ENCODE assay signal across 8 cellular contexts in genomic region chr12:106760184-106760531, GRCh38. TPM values are rescaled to one million over a fixed set of nuclear protein-coding genes. Genes with fewer than 3 reads are reported as not detected.
DNase-seq lines count a peak whose midpoint lies in the region; ATAC-seq and TF ChIP-seq lines count a peak whose summit lies in the region.

No MANE protein-coding gene starts in this region.

- peaks cover 4% of the 10 kb centered on the region for H3K9me3 Mint-ChIP-seq in activated T-helper 17 cell treated with anti-CD3 and anti-CD28 coated beads, Interleukin-2, amount 50 U/mL, for 72 hours

- no peak for TF ChIP-seq CTCF in lung (IDR thresholded peaks at IDR 0.05; ENCODE audit: control extremely low read depth, extremely low read depth)

- ATAC-seq in GM18505 (IDR thresholded peaks at IDR 0.05; ENCODE audit: unreplicated experiment), result peak; percentile 96
- ATAC-seq in GM21447 (IDR thresholded peaks at IDR 0.05; ENCODE audit: unreplicated experiment), result peak; percentile 99
- ATAC-seq in activated T-helper 17 cell treated with anti-CD3 and anti-CD28 coated beads, Interleukin-2, amount 50 U/mL, for 72 hours (replicated peaks), result peak; percentile 94
- ATAC-seq in lung (ENCODE audit: insufficient read depth, low FRiP score), result peak; percentile 83

- H3K9me2 ChIP-seq in GM23248 (ENCODE audit: insufficient read depth), result no peaks in the 10 kb centered on the region

- H3K27me3 ChIP-seq in HUES48 (ENCODE audit: control insufficient read depth, insufficient read depth, low read length) (no peaks in the 10 kb centered on the region), lung (ENCODE audit: control insufficient read depth, insufficient read depth) (no peaks in the 10 kb centered on the region), GM23248 (replicated peaks; ENCODE audit: insufficient read depth) (no peaks in the 10 kb centered on the region)

- H3K36me3 Mint-ChIP-seq in activated T-helper 17 cell treated with anti-CD3 and anti-CD28 coated beads, Interleukin-2, amount 50 U/mL, for 72 hours (ENCODE audit: low read depth), result no peaks in the 10 kb centered on the region

- H3K4me1 ChIP-seq in HUES48 (ENCODE audit: control insufficient read depth, insufficient read depth, low read length) (peaks cover 23% of the 10 kb centered on the region), lung (ENCODE audit: control insufficient read depth in 2 of 2, insufficient read depth in 2 of 2, low read length in 2 of 2) (peaks cover 0 to 11% of the 10 kb centered on the region in 2 donors), GM23248 (ENCODE audit: insufficient read depth) (no peaks in the 10 kb centered on the region)

- H3K9ac ChIP-seq in HUES48 (ENCODE audit: low read depth, low read length) (no peak overlapping the region), GM23248 (no peak overlapping the region)

- H4K20me1 ChIP-seq in GM23248 (ENCODE audit: insufficient read depth), result no peaks in the 10 kb centered on the region; the same call in 1 of the 2 replicates

- H3K27ac ChIP-seq in HUES48 (ENCODE audit: low read depth, low read length) (peak overlapping the region; percentile 78), lung (ENCODE audit: low read depth in 1 of 2, low read length in 1 of 2) (peak overlapping the region in 1 of 2 donors; percentile 89), GM23248 (no peak overlapping the region)

- 18 to 29% methylated on average over 2 of the region's 2 CpGs for WGBS in lung, 2 donors
- WGBS in GM23248 (ENCODE audit: low coverage in 1 of 2, low lambda C conversion rate in 2 of 2, missing lambda C conversion rate in 2 of 2), 2 experiments, result 23 to 29% methylated on average over 2 of the region's 2 CpGs

- no peak overlapping the region for H2AFZ ChIP-seq in GM23248

- no peak overlapping the region for H3K4me2 ChIP-seq in GM23248 (ENCODE audit: unreplicated experiment)

- H3K27ac Mint-ChIP-seq in activated T-helper 17 cell treated with anti-CD3 and anti-CD28 coated beads, Interleukin-2, amount 50 U/mL, for 72 hours, result peak overlapping the region; percentile 97

- no peaks in the 10 kb centered on the region for H3K27me3 Mint-ChIP-seq in activated T-helper 17 cell treated with anti-CD3 and anti-CD28 coated beads, Interleukin-2, amount 50 U/mL, for 72 hours

- peaks cover 16% of the 10 kb centered on the region for H3K4me1 Mint-ChIP-seq in activated T-helper 17 cell treated with anti-CD3 and anti-CD28 coated beads, Interleukin-2, amount 50 U/mL, for 72 hours

- H3K79me2 ChIP-seq in GM23248 (ENCODE audit: insufficient read depth), result no peaks in the 10 kb centered on the region

- H3F3A ChIP-seq in GM23248 (ENCODE audit: insufficient read depth), result no peaks in the 10 kb centered on the region

- in situ Hi-C loops in GM23248 (cut with MboI), result no loop called here

- peak; percentile 67 for DNase-seq in lung (ENCODE audit: low spot score)
- no peak for DNase-seq in erythroblast (lab: John Stamatoyannopoulos, UW)
- DNase-seq in glomerular visceral epithelial cell (ENCODE audit: extremely low spot score), result no peak
- no peak for DNase-seq in GM23248

- H3K4me3 ChIP-seq in HUES48 (ENCODE audit: low read depth, low read length) (peak overlapping the region; percentile 24; the same call in 1 of the 2 replicates), lung (no peak overlapping the region), GM23248 (no peak overlapping the region)

- no peaks in the 10 kb centered on the region for H3K36me3 ChIP-seq in HUES48 (ENCODE audit: control insufficient read depth, insufficient read depth, low read length)
- no peaks in the 10 kb centered on the region for H3K36me3 ChIP-seq in lung (ENCODE audit: control insufficient read depth in 2 of 2, insufficient read depth in 2 of 2, low read length in 2 of 2)
- H3K36me3 ChIP-seq in GM23248 (ENCODE audit: low read depth), result no peaks in the 10 kb centered on the region

- H3K9me3 ChIP-seq in HUES48 (ENCODE audit: control insufficient read depth, insufficient read depth, low read length), result no peaks in the 10 kb centered on the region
- H3K9me3 ChIP-seq in lung (ENCODE audit: control insufficient read depth in 2 of 2, insufficient read depth in 1 of 2, low read length in 1 of 2), result peaks cover 0 to 4% of the 10 kb centered on the region in 2 donors
- no peaks in the 10 kb centered on the region for H3K9me3 ChIP-seq in GM23248 (ENCODE audit: low read depth)

- TF ChIP-seq POLR2A in GM18505 (IDR thresholded peaks at IDR 0.05; ENCODE audit: borderline replicate concordance, extremely low read depth, insufficient read depth, insufficient read length), result peak; percentile 77
- no peak for TF ChIP-seq POLR2A in erythroblast (IDR thresholded peaks at IDR 0.05; ENCODE audit: low read length)

- H3K4me3 Mint-ChIP-seq in activated T-helper 17 cell treated with anti-CD3 and anti-CD28 coated beads, Interleukin-2, amount 50 U/mL, for 72 hours, result peak overlapping the region; percentile 82

RNA-seq across cellular contexts. Expression of gene RIC8B, which starts 14.3 kb away (rescaled TPM):
- 10 to 100 TPM; 14.9 to 15.9 TPM for total RNA-seq in activated T-helper 17 cell treated with anti-CD3 and anti-CD28 coated beads, Interleukin-2, amount 50 U/mL, for 72 hours
- total RNA-seq in lung, result 10 to 100 TPM; 12.2 to 14.4 TPM
- polyA plus RNA-seq in lung (1 to 10 TPM; 3.3 to 4.2 TPM), GM23248 (2016; fragmentation: Nextera tagmentation; extraction: Ambion mirVana) (7.5 and 7.6 TPM in 2 replicates)
- total RNA-seq in GM23248 (2014; rRNA removed; shearing (Covaris generic)), result 6.8 and 10.4 TPM in 2 replicates
